Comparison of ENCODE assay signal across 1 cellular context in genomic region chr2:197877038-197877437, GRCh38.
A peak's percentile ranks its signal among the peaks of the same experiment; 100 is the strongest.
TF ChIP-seq lines count a peak whose summit lies in the region.

No MANE protein-coding gene starts in this region.

TF ChIP-seq in SK-N-SH, 30 proteins besides CTCF, POLR2A, EP300 and RAD21 (continued from another document):
- TF ChIP-seq IRF3 (IDR thresholded peaks at IDR 0.05; ENCODE audit: low read depth, low read length), result no peak
- no peak for TF ChIP-seq RXRA (IDR thresholded peaks at IDR 0.05; ENCODE audit: borderline replicate concordance, low read depth)
- no peak for TF ChIP-seq FOXM1 (IDR thresholded peaks at IDR 0.05; ENCODE audit: low read depth)
- TF ChIP-seq ELF1 (IDR thresholded peaks at IDR 0.05), result no peak
- peak; percentile 15; the same call in 1 of the 2 replicates for TF ChIP-seq NFIC (IDR thresholded peaks at IDR 0.05; ENCODE audit: borderline replicate concordance)
- no peak for TF ChIP-seq RFX5 (IDR thresholded peaks at IDR 0.05; ENCODE audit: low read length)
- TF ChIP-seq CHD2 (IDR thresholded peaks at IDR 0.05; ENCODE audit: low read length, partially characterized antibody), result no peak
